In genomic region chr16:86987746-86988670, GRCh38 we compare ENCODE assay signal across 22 cellular contexts.
DNase-seq lines count a peak whose midpoint lies in the region; ATAC-seq, FAIRE-seq and TF ChIP-seq lines count a peak whose summit lies in the region.
"Had no signal": no experiment of that assay in that cellular context is flagged by ENCODE, and none has a peak within 500 bp of the region (broad histone marks: within the 10 kb centered on the region; RNA-seq: fewer than 3 reads in every experiment).

No MANE protein-coding gene starts in this region.

- H3K27me3 Mint-ChIP-seq in stimulated activated naive CD8-positive, alpha-beta T cell treated with anti-CD3 and anti-CD28 coated beads, Interleukin-15, amount 100 ng/mL, for 72 hours = peaks cover 39% of the 10 kb centered on the region
- H3K27me3 Mint-ChIP-seq in endothelial cell (ENCODE audit: unreplicated experiment) (peaks cover 9% of the 10 kb centered on the region), neural crest cell (ENCODE audit: low read depth) (peaks cover 6% of the 10 kb centered on the region)

- peak; percentile 19 for ATAC-seq in stimulated activated naive CD8-positive, alpha-beta T cell treated with anti-CD3 and anti-CD28 coated beads, Interleukin-15, amount 100 ng/mL, for 72 hours
- no peak for ATAC-seq in stimulated activated naive CD8-positive, alpha-beta T cell treated with anti-CD3 and anti-CD28 coated beads, Interleukin-15, Interleukin-2, amounts not matched to agents 100 U/mL and 50 U/mL, for 24 hours
- no peak for ATAC-seq in GM21381 (IDR thresholded peaks at IDR 0.05; ENCODE audit: unreplicated experiment)
- ATAC-seq: CD8-positive, alpha-beta T cell had no signal

- TF ChIP-seq CTCF in endothelial cell (IDR thresholded peaks at IDR 0.05; ENCODE audit: unreplicated experiment) = no peak
- no peak for TF ChIP-seq CTCF in neural crest cell (conservative IDR thresholded peaks at IDR 0.05)
- no peak for TF ChIP-seq CTCF in uterus (IDR thresholded peaks at IDR 0.05)

- H3K4me3 ChIP-seq in small intestine (ENCODE audit: low read depth in 1 of 2, low read length in 2 of 2) (no peak overlapping the region), uterus (no peak overlapping the region)
- H3K4me3 ChIP-seq: BLaER1 treated with 17β-estradiol and CSF1 and Interleukin-3, amounts not matched to agents 10 nM and 100 nM; SJCRH30 had no signal

- TF ChIP-seq POLR2A in uterus (IDR thresholded peaks at IDR 0.05) = no peak

- H3K36me3 ChIP-seq in small intestine (ENCODE audit: control insufficient read depth in 2 of 2, insufficient read depth in 2 of 2, low read length in 2 of 2) (no peaks in the 10 kb centered on the region), uterus (no peaks in the 10 kb centered on the region)
- H3K36me3 ChIP-seq: BLaER1 treated with 17β-estradiol and CSF1 and Interleukin-3, amounts not matched to agents 10 nM and 100 nM; SJCRH30 had no signal

- H3K9me3 Mint-ChIP-seq in stimulated activated naive CD8-positive, alpha-beta T cell treated with anti-CD3 and anti-CD28 coated beads, Interleukin-15, amount 100 ng/mL, for 72 hours = no peaks in the 10 kb centered on the region
- H3K9me3 Mint-ChIP-seq in endothelial cell (ENCODE audit: unreplicated experiment) (no peaks in the 10 kb centered on the region), neural crest cell (no peaks in the 10 kb centered on the region)
- H3K9me3 Mint-ChIP-seq: CD8-positive, alpha-beta T cell had no signal

- intact Hi-C loops in uterus (cut with DNase I; ENCODE audit: low total_unique reads) = no loop called here

- H3K27me3 ChIP-seq in small intestine (ENCODE audit: control insufficient read depth in 2 of 2, insufficient read depth in 2 of 2, low read length in 2 of 2) (no peaks in the 10 kb centered on the region), uterus (no peaks in the 10 kb centered on the region)
- H3K27me3 ChIP-seq: BLaER1 treated with 17β-estradiol and CSF1 and Interleukin-3, amounts not matched to agents 10 nM and 100 nM; SJCRH30 had no signal

- H3K9me3 ChIP-seq in small intestine (ENCODE audit: control insufficient read depth, low read depth) (no peaks in the 10 kb centered on the region), uterus (no peaks in the 10 kb centered on the region)
- H3K9me3 ChIP-seq: BLaER1 treated with 17β-estradiol and CSF1 and Interleukin-3, amounts not matched to agents 10 nM and 100 nM; SJCRH30 had no signal

- DNase-seq in stimulated activated naive CD8-positive, alpha-beta T cell treated with anti-CD3 and anti-CD28 coated beads, Interleukin-15, amount 100 ng/mL, for 72 hours = no peak
- no peak for DNase-seq in stimulated activated naive CD8-positive, alpha-beta T cell treated with anti-CD3 and anti-CD28 coated beads, Interleukin-15, Interleukin-2, amounts not matched to agents 100 U/mL and 50 U/mL, for 24 hours
- DNase-seq in endothelial cell (ENCODE audit: low spot score) = no peak
- DNase-seq in neural crest cell (ENCODE audit: low read depth, low spot score) = no peak
- DNase-seq in small intestine = no peak
- no peak for DNase-seq in uterus
- DNase-seq: CD8-positive, alpha-beta T cell; IMR-90; NCI-H1417; NCI-H187; NCI-H2107; NCI-H2227 treated with DMSO at 0.1 percent for 48 hours; NCI-H510A treated with DMSO at 0.1 percent for 48 hours; NCI-H82; OCI-M1; RPMI8226; SJCRH30 had no signal

- H3K27ac Mint-ChIP-seq in stimulated activated naive CD8-positive, alpha-beta T cell treated with anti-CD3 and anti-CD28 coated beads, Interleukin-15, amount 100 ng/mL, for 72 hours = no peak overlapping the region
- H3K27ac Mint-ChIP-seq in endothelial cell (ENCODE audit: unreplicated experiment) (no peak overlapping the region), neural crest cell (ENCODE audit: unreplicated experiment) (no peak overlapping the region)
- H3K27ac Mint-ChIP-seq: CD8-positive, alpha-beta T cell had no signal

- H3K4me1 ChIP-seq in small intestine (ENCODE audit: control insufficient read depth in 2 of 2, insufficient read depth in 1 of 2, low read depth in 1 of 2, low read length in 1 of 2) (no peaks in the 10 kb centered on the region), uterus (no peaks in the 10 kb centered on the region)

- FAIRE-seq in small intestine (lab: Jason Lieb, UNC) = no peak
- FAIRE-seq: GM12891, H54 had no signal

- H3K36me3 Mint-ChIP-seq in endothelial cell (ENCODE audit: low read depth, unreplicated experiment) (peaks cover 4% of the 10 kb centered on the region), neural crest cell (ENCODE audit: low read depth) (no peaks in the 10 kb centered on the region)
- H3K36me3 Mint-ChIP-seq: CD8-positive, alpha-beta T cell had no signal

- peaks cover 6% of the 10 kb centered on the region for H3K4me1 Mint-ChIP-seq in stimulated activated naive CD8-positive, alpha-beta T cell treated with anti-CD3 and anti-CD28 coated beads, Interleukin-15, amount 100 ng/mL, for 72 hours
- H3K4me1 Mint-ChIP-seq in endothelial cell (ENCODE audit: unreplicated experiment) (peaks cover 25% of the 10 kb centered on the region), neural crest cell (peaks cover 6% of the 10 kb centered on the region)

- H3K27ac ChIP-seq in small intestine (ENCODE audit: low read depth in 1 of 2, low read length in 1 of 2) = no peak overlapping the region
- no peak overlapping the region for H3K27ac ChIP-seq in uterus
- H3K27ac ChIP-seq: BLaER1 treated with 17β-estradiol and CSF1 and Interleukin-3, amounts not matched to agents 10 nM and 100 nM; HL-60; SJCRH30 had no signal

- WGBS in small intestine, 3 donors = 77 to 85% (median 85%) methylated on average over 31 of the region's 31 CpGs

- no peak overlapping the region for H3K4me3 Mint-ChIP-seq in stimulated activated naive CD8-positive, alpha-beta T cell treated with anti-CD3 and anti-CD28 coated beads, Interleukin-15, amount 100 ng/mL, for 72 hours
- H3K4me3 Mint-ChIP-seq in endothelial cell (ENCODE audit: unreplicated experiment) (peak overlapping the region; percentile 29), neural crest cell (peak overlapping the region; percentile 6)
- H3K4me3 Mint-ChIP-seq: CD8-positive, alpha-beta T cell had no signal

Comparison
In these comparisons a context has a peak if more than half of its experiments do, and no peak if none do; other contexts are left out.
1. H3K4me3 Mint-ChIP-seq: peak in endothelial cell (single experiment) and neural crest cell (single experiment); none in stimulated activated naive CD8-positive, alpha-beta T cell treated with anti-CD3 and anti-CD28 coated beads, Interleukin-15, amount 100 ng/mL, for 72 hours (0 of 2).